8 cellular contexts compared by ENCODE assay signal in the genomic region with DNA sequence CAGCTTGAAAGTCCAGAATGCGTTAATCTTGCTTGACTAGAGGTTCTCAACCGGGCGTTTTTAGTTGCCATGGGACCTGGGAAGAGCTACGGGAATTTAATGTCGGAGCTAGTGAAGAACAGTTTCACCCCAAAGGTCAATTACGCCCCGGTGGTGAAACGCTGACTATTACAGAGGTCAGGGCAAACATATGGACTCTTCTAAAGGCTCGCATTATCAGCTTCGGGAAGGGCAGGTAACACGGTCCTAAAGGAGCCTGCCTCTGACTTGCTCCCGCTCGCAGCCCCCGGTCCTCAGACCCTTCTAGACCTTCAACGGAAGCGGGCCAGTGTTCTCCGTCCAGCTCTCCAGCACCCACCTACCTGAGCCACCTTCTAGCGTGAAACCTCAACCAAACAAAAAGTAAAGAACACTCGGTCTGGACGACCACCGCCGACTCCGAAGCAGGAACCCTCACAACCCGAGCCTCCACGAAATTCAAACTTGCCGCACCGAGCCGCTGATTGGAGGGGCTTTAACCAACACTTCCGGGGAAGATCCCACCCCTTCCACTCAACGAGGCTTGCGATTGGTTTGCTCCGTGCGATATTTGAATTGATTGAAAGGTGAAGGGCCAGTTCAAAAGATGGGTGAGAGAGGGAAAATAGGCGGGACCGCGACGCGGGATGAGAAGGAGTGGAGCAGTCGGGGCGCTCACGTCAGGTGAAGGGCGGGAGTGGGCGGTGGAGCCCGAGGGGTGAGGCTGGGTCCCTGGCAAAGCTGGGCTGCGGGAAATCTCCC. TPM values are rescaled to one million over a fixed set of nuclear protein-coding genes. Genes with fewer than 3 reads are reported as not detected.
DNase-seq lines count a peak whose midpoint lies in the region; ATAC-seq and TF ChIP-seq lines count a peak whose summit lies in the region.

A gene with protein sequence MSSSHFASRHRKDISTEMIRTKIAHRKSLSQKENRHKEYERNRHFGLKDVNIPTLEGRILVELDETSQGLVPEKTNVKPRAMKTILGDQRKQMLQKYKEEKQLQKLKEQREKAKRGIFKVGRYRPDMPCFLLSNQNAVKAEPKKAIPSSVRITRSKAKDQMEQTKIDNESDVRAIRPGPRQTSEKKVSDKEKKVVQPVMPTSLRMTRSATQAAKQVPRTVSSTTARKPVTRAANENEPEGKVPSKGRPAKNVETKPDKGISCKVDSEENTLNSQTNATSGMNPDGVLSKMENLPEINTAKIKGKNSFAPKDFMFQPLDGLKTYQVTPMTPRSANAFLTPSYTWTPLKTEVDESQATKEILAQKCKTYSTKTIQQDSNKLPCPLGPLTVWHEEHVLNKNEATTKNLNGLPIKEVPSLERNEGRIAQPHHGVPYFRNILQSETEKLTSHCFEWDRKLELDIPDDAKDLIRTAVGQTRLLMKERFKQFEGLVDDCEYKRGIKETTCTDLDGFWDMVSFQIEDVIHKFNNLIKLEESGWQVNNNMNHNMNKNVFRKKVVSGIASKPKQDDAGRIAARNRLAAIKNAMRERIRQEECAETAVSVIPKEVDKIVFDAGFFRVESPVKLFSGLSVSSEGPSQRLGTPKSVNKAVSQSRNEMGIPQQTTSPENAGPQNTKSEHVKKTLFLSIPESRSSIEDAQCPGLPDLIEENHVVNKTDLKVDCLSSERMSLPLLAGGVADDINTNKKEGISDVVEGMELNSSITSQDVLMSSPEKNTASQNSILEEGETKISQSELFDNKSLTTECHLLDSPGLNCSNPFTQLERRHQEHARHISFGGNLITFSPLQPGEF (minus strand): TSS at position 485 of the 780 bp plus-strand sequence. CDS start 2,406 bp downstream, outside the sequence.

- H3F3A ChIP-seq in SU-DHL-6 (ENCODE audit: insufficient read depth), result 0 out of 2 replicates have a peak, but pooled peaks cover 3% of the 10 kb centered on the region

- H3K36me3 ChIP-seq in SU-DHL-6 (ENCODE audit: low read length) (peaks cover 16% of the 10 kb centered on the region; the same call in 1 of the 2 replicates), ovary (no peaks in the 10 kb centered on the region), tibial artery (no peaks in the 10 kb centered on the region)

- TF ChIP-seq CTCF in GM12875 (IDR thresholded peaks at IDR 0.05; ENCODE audit: borderline replicate concordance, insufficient read depth, low read depth, low read length) (no peak), SU-DHL-6 (IDR thresholded peaks at IDR 0.05; ENCODE audit: insufficient read depth, low read length, poor library complexity, severe bottlenecking) (no peak), ovary (IDR thresholded peaks at IDR 0.05) (no peak), tibial artery (IDR thresholded peaks at IDR 0.05) (no peak)

- 0 to 1% (median 0%) methylated on average over 45 of the region's 45 CpGs for WGBS in ovary, 3 donors

- H3K9me3 Mint-ChIP-seq in activated naive CD8-positive, alpha-beta T cell treated with anti-CD3 and anti-CD28 coated beads for 36 hours, result no peaks in the 10 kb centered on the region

- TF ChIP-seq POLR2A in ovary (IDR thresholded peaks at IDR 0.05), result no peak

- H3K79me2 ChIP-seq in SU-DHL-6 (ENCODE audit: insufficient read depth, low read length), result peaks cover 48% of the 10 kb centered on the region

- H3K4me3 ChIP-seq in GM12875 (ENCODE audit: low read depth, low read length) (peak within 1 kb of the TSS; percentile 75), SU-DHL-6 (ENCODE audit: insufficient read depth, low read length, poor library complexity, severe bottlenecking) (peak within 1 kb of the TSS; percentile 71), ovary (peak within 1 kb of the TSS; percentile 35), tibial artery (peak within 1 kb of the TSS; percentile 56 to 63)

- H3K4me2 ChIP-seq in SU-DHL-6 (ENCODE audit: low read depth, low read length, poor library complexity, severe bottlenecking), result peak within 1 kb of the TSS; percentile 78

- H3K4me1 Mint-ChIP-seq in activated naive CD8-positive, alpha-beta T cell treated with anti-CD3 and anti-CD28 coated beads for 36 hours, result peaks cover 21% of the 10 kb centered on the region

- H3K9me3 ChIP-seq in SU-DHL-6 (ENCODE audit: insufficient read depth, low read length), result no peaks in the 10 kb centered on the region
- no peaks in the 10 kb centered on the region for H3K9me3 ChIP-seq in ovary
- no peaks in the 10 kb centered on the region for H3K9me3 ChIP-seq in tibial artery

- no peaks in the 10 kb centered on the region for H3K27me3 ChIP-seq in SU-DHL-6 (ENCODE audit: low read length)
- H3K27me3 ChIP-seq in ovary, result no peaks in the 10 kb centered on the region
- no peaks in the 10 kb centered on the region for H3K27me3 ChIP-seq in tibial artery

- H3K9ac ChIP-seq in SU-DHL-6 (ENCODE audit: low read length), result peak within 1 kb of the TSS; percentile 78

- H2AFZ ChIP-seq in SU-DHL-6 (ENCODE audit: low read depth, low read length, severe bottlenecking), result peak within 1 kb of the TSS; percentile 80

- 0 out of 2 replicates have a peak, but pooled peaks cover 10% of the 10 kb centered on the region for H4K20me1 ChIP-seq in SU-DHL-6 (ENCODE audit: low read depth, low read length)

- peak; percentile 99 to 100 (median 99) for DNase-seq in NCI-H1417 (lab: John Stamatoyannopoulos, UW)
- peak; percentile 91 for DNase-seq in activated naive CD8-positive, alpha-beta T cell treated with anti-CD3 and anti-CD28 coated beads for 36 hours
- DNase-seq in Right ventricle myocardium inferior (ENCODE audit: missing footprints), result peak; percentile 94
- DNase-seq in ovary, result peak; percentile 89 to 93 (median 92)
- DNase-seq in tibial artery, result peak; percentile 95 to 96

- peak within 1 kb of the TSS; percentile 94 for H3K4me3 Mint-ChIP-seq in activated naive CD8-positive, alpha-beta T cell treated with anti-CD3 and anti-CD28 coated beads for 36 hours

- TF ChIP-seq EP300 in ovary (IDR thresholded peaks at IDR 0.05), result no peak

- H3K27ac ChIP-seq in SU-DHL-6 (ENCODE audit: low read depth, low read length) (peak within 1 kb of the TSS; percentile 70), ovary (peak within 1 kb of the TSS; percentile 62 to 68), tibial artery (peak within 1 kb of the TSS; percentile 72 to 80)

- no peaks in the 10 kb centered on the region for H3K4me1 ChIP-seq in ovary (ENCODE audit: insufficient read depth)
- peaks cover 0 to 6% (median 6%) of the 10 kb centered on the region in 4 donors for H3K4me1 ChIP-seq in tibial artery

- H3K27me3 Mint-ChIP-seq in activated naive CD8-positive, alpha-beta T cell treated with anti-CD3 and anti-CD28 coated beads for 36 hours, result peaks cover 8% of the 10 kb centered on the region

- H3K9me2 ChIP-seq in SU-DHL-6 (replicated peaks; ENCODE audit: insufficient read depth, low read length), result no peaks in the 10 kb centered on the region

- intact Hi-C loops in Right ventricle myocardium inferior (cut with DNase I), result no loop called here
- intact Hi-C loops in ovary (cut with DNase I), result no loop called here
- intact Hi-C loops in tibial artery (cut with DNase I; ENCODE audit: low total_unique reads), result no loop called here

- ATAC-seq in HG02763 (IDR thresholded peaks at IDR 0.05; ENCODE audit: unreplicated experiment), result peak; percentile 97
- ATAC-seq in Right ventricle myocardium inferior, result peak; percentile 99

- H3K27ac Mint-ChIP-seq in activated naive CD8-positive, alpha-beta T cell treated with anti-CD3 and anti-CD28 coated beads for 36 hours, result peak within 1 kb of the TSS; percentile 83

- peaks cover 14% of the 10 kb centered on the region for H3K36me3 Mint-ChIP-seq in activated naive CD8-positive, alpha-beta T cell treated with anti-CD3 and anti-CD28 coated beads for 36 hours

RNA-seq across cellular contexts. Expression of the gene that starts here (rescaled TPM):
- total RNA-seq in activated naive CD8-positive, alpha-beta T cell treated with anti-CD3 and anti-CD28 coated beads for 36 hours, result 10 to 100 TPM; 68.0 to 69.2 TPM
- 0.51 TPM for total RNA-seq in Right ventricle myocardium inferior
- total RNA-seq in ovary, result under 1 TPM in 3 of 7 donors, not detected in 4; 0.43 to 0.69 (median 0.46) TPM
- polyA plus RNA-seq in ovary, result under 1 TPM; 0.47 to 0.65 TPM

Comparison
In these comparisons a context has a peak if more than half of its experiments do, and no peak if none do; other contexts are left out.
1. Peak in every context shown above with its lines: DNase-seq, ATAC-seq, H3K4me3 ChIP-seq and H3K27ac ChIP-seq.
2. RNA of the gene that starts here (total RNA-seq): 68.0 to 69.2 TPM in activated naive CD8-positive, alpha-beta T cell treated with anti-CD3 and anti-CD28 coated beads for 36 hours; 0.51 TPM in Right ventricle myocardium inferior (single experiment) and 0.43 to 0.69 TPM in ovary; every median in the first group is over 10 times any median in the second.
3. Peak in DNase-seq and ATAC-seq in Right ventricle myocardium inferior; RNA of the gene not detected or under 1 TPM.
4. Peak in DNase-seq, H3K4me3 ChIP-seq and H3K27ac ChIP-seq in ovary; RNA of the gene not detected or under 1 TPM.